ENCODE assay signal across 9 cellular contexts in the genomic region with DNA sequence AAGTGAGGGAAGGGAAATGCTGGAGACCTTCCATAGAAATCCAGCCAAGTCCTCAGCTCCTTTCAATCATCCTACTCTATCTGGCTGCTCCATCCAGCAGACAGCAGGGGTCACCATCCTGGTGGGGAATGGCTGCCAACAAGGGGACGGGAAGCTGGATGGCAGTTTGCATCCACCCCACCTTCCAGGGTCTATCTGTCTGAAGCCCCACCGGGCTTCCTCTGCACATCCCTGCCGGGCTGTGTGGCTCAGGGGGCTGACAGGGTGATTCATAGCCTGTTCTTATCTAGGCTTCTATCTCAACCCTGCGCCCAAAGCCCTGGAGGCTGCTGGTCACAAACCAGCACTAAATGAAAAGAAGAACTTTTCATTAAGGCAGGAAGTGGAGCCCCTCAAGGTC. TPM values are rescaled to one million over a fixed set of nuclear protein-coding genes. Genes with fewer than 3 reads are reported as not detected.
DNase-seq lines count a peak whose midpoint lies in the region; ATAC-seq and TF ChIP-seq lines count a peak whose summit lies in the region.
"Had no signal": no experiment of that assay in that cellular context is flagged by ENCODE, and none has a peak within 500 bp of the region (broad histone marks: within the 10 kb centered on the region; RNA-seq: fewer than 3 reads in every experiment).

No MANE protein-coding gene starts in this region.

- no peak overlapping the region for H3K4ac ChIP-seq in trophoblast cell (ENCODE audit: low read depth, low read length)

- no peak overlapping the region for H3K9ac ChIP-seq in trophoblast cell (ENCODE audit: low read length)

- intact Hi-C loops in activated CD4-positive, alpha-beta T cell treated with anti-CD3 and anti-CD28 coated beads for 36 hours (cut with DNase I, micrococcal nuclease): loop anchor here (2.0 kb wide), 2 partner anchors 15 to 57 kb away; no protein-coding TSS in a partner anchor
- intact Hi-C loops in esophagus muscularis mucosa (cut with DNase I): no loop called here

- peak overlapping the region; percentile 21 for H2BK120ac ChIP-seq in trophoblast cell (ENCODE audit: insufficient read depth, low read length, poor library complexity)

- H2BK12ac ChIP-seq in trophoblast cell (ENCODE audit: low read length): no peak overlapping the region

- no peak overlapping the region for H3K27ac ChIP-seq in WERI-Rb-1
- H3K27ac ChIP-seq in esophagus muscularis mucosa (replicated peaks in 1 of 4): peak overlapping the region in 1 of 4 donors; percentile 43
- H3K27ac ChIP-seq in trophoblast cell (ENCODE audit: low read depth, low read length): no peak overlapping the region

- H3K27me3 ChIP-seq in WERI-Rb-1 (ENCODE audit: insufficient read depth, low read depth, severe bottlenecking) (no peaks in the 10 kb centered on the region), esophagus muscularis mucosa (no peaks in the 10 kb centered on the region), trophoblast cell (ENCODE audit: insufficient read depth, low read length) (no peaks in the 10 kb centered on the region)

- no peak overlapping the region for H2BK5ac ChIP-seq in trophoblast cell (ENCODE audit: low read depth, low read length, poor library complexity)

- peak overlapping the region; percentile 79 for H3K4me2 ChIP-seq in trophoblast cell (ENCODE audit: low read length)

- H3K4me1 Mint-ChIP-seq in activated CD4-positive, alpha-beta T cell treated with anti-CD3 and anti-CD28 coated beads for 36 hours: peaks cover 29% of the 10 kb centered on the region

- peak; percentile 50 for TF ChIP-seq CTCF in WERI-Rb-1 (IDR thresholded peaks at IDR 0.05; ENCODE audit: low read depth, low read length)
- no peak for TF ChIP-seq CTCF in esophagus muscularis mucosa (IDR thresholded peaks at IDR 0.05)

- H3K14ac ChIP-seq in trophoblast cell (ENCODE audit: low read length): no peak overlapping the region

- H4K8ac ChIP-seq in trophoblast cell (ENCODE audit: low read depth, low read length): no peak overlapping the region

- H3K36me3 ChIP-seq in WERI-Rb-1 (no peaks in the 10 kb centered on the region), esophagus muscularis mucosa (no peaks in the 10 kb centered on the region), trophoblast cell (ENCODE audit: control insufficient read depth in 1 of 2, insufficient read depth in 2 of 2, low read length in 2 of 2) (no peaks in the 10 kb centered on the region)

- H4K12ac ChIP-seq in trophoblast cell (ENCODE audit: low read depth, low read length): no peak overlapping the region

- CTCF ChIA-PET in activated CD4-positive, alpha-beta T cell treated with anti-CD3 and anti-CD28 coated beads for 36 hours (lab: Charles Lee): interaction anchor here (0.8 to 1.5 kb wide), 7 partner anchors 9 to 851 kb away, joined by 3 to 5 read pairs (median 4); no protein-coding TSS in a partner anchor

- no peak for TF ChIP-seq POLR2A in esophagus muscularis mucosa (IDR thresholded peaks at IDR 0.05; ENCODE audit: low read depth)

- H3K27me3 Mint-ChIP-seq in activated CD4-positive, alpha-beta T cell treated with anti-CD3 and anti-CD28 coated beads for 36 hours: peaks cover 8% of the 10 kb centered on the region

- H3K79me2 ChIP-seq in trophoblast cell (ENCODE audit: control insufficient read depth, insufficient read depth, low read length, poor library complexity): no peaks in the 10 kb centered on the region

- DNase-seq in activated CD4-positive, alpha-beta T cell treated with anti-CD3 and anti-CD28 coated beads for 36 hours: peak; percentile 29
- DNase-seq in activated CD4-positive, alpha-beta T cell treated with anti-CD3 and anti-CD28 coated beads for 1 hour: no peak
- DNase-seq in WERI-Rb-1: peak; percentile 44
- no peak for DNase-seq in esophagus muscularis mucosa (ENCODE audit: extremely low spot score)
- DNase-seq in trophoblast cell: peak in 1 of 2 donors; percentile 56
- DNase-seq in NOMO-1 treated with dmso at 0.1 percent for 144 hours (lab: John Stamatoyannopoulos, UW; ENCODE audit: unreplicated experiment): no peak

- no peak overlapping the region for H3K18ac ChIP-seq in trophoblast cell (ENCODE audit: low read length)

- no peak for TF ChIP-seq EP300 in esophagus muscularis mucosa (IDR thresholded peaks at IDR 0.05)

- peak overlapping the region; percentile 63 for H3K27ac Mint-ChIP-seq in activated CD4-positive, alpha-beta T cell treated with anti-CD3 and anti-CD28 coated beads for 36 hours

- H3K9me3 Mint-ChIP-seq in activated CD4-positive, alpha-beta T cell treated with anti-CD3 and anti-CD28 coated beads for 36 hours (ENCODE audit: low read depth): no peaks in the 10 kb centered on the region

- H4K91ac ChIP-seq in trophoblast cell (ENCODE audit: low read depth, low read length): no peak overlapping the region

- peaks cover 3% of the 10 kb centered on the region for H3K79me1 ChIP-seq in trophoblast cell (ENCODE audit: low read length)

- peaks cover 12 to 25% (median 16%) of the 10 kb centered on the region in 4 donors for H3K4me1 ChIP-seq in esophagus muscularis mucosa
- peaks cover 9 to 14% of the 10 kb centered on the region in 2 experiments for H3K4me1 ChIP-seq in trophoblast cell (ENCODE audit: control insufficient read depth in 1 of 2, insufficient read depth in 2 of 2, low read length in 2 of 2)

- WGBS in esophagus muscularis mucosa: 30% methylated on average over 4 of the region's 4 CpGs
- no CpG with 5 or more reads among the region's 4 CpGs for WGBS in trophoblast cell (ENCODE audit: extremely low coverage, insufficient coverage, insufficient read length)

- no peak overlapping the region for H3K23ac ChIP-seq in trophoblast cell (ENCODE audit: low read length)

- H3K4me3 Mint-ChIP-seq in activated CD4-positive, alpha-beta T cell treated with anti-CD3 and anti-CD28 coated beads for 36 hours: peak overlapping the region; percentile 73

- no peak overlapping the region for H2AK5ac ChIP-seq in trophoblast cell (ENCODE audit: low read length)

- POLR2A ChIA-PET in activated CD4-positive, alpha-beta T cell treated with anti-CD3 and anti-CD28 coated beads for 36 hours (lab: Charles Lee): interaction anchor here (0.9 kb wide), 1 partner anchor 145 kb away, joined by 3 read pairs; the partner anchor contains the start of gene CREBZF

- no peaks in the 10 kb centered on the region for H3K36me3 Mint-ChIP-seq in activated CD4-positive, alpha-beta T cell treated with anti-CD3 and anti-CD28 coated beads for 36 hours (ENCODE audit: low read depth)

- peak; percentile 24 for ATAC-seq in activated CD4-positive, alpha-beta T cell treated with anti-CD3 and anti-CD28 coated beads for 36 hours
- ATAC-seq in GM21723 (IDR thresholded peaks at IDR 0.05; ENCODE audit: unreplicated experiment): no peak
- no peak for ATAC-seq in GM21529 (IDR thresholded peaks at IDR 0.05; ENCODE audit: unreplicated experiment)

- H2AFZ ChIP-seq in trophoblast cell (ENCODE audit: insufficient read depth, low read length, poor library complexity): no peak overlapping the region

- no peaks in the 10 kb centered on the region for H3K9me3 ChIP-seq in WERI-Rb-1 (ENCODE audit: severe bottlenecking)
- no peaks in the 10 kb centered on the region for H3K9me3 ChIP-seq in esophagus muscularis mucosa
- no peaks in the 10 kb centered on the region for H3K9me3 ChIP-seq in trophoblast cell (ENCODE audit: insufficient read depth, low read depth, low read length)

- H3K4me3 ChIP-seq in WERI-Rb-1 (ENCODE audit: low read depth, low read length) (no peak overlapping the region), esophagus muscularis mucosa (peak overlapping the region; percentile 58 to 77 (median 66)), trophoblast cell (ENCODE audit: low read depth, low read length) (no peak overlapping the region)

RNA-seq across cellular contexts. Expression of gene SYTL2, which starts 1.1 kb away (rescaled TPM):
- total RNA-seq in activated CD4-positive, alpha-beta T cell treated with anti-CD3 and anti-CD28 coated beads for 36 hours: 1 to 10 TPM; 5.2 to 6.8 TPM
- total RNA-seq in esophagus muscularis mucosa: 10 to 100 TPM in 2 of 4 donors, 1 to 10 TPM in 2; 7.1 to 10.4 (median 8.8) TPM
- 4.1 and 4.5 TPM in 2 replicates for polyA plus RNA-seq in trophoblast cell (2013)

RNA-seq across cellular contexts. Expression of gene CCDC83, which starts 45.3 kb away (rescaled TPM):
- not detected for total RNA-seq in activated CD4-positive, alpha-beta T cell treated with anti-CD3 and anti-CD28 coated beads for 36 hours
- total RNA-seq in esophagus muscularis mucosa: not detected
- polyA plus RNA-seq in trophoblast cell (2013): not detected in 2 replicates
- total RNA-seq: activated CD8-positive, alpha-beta memory T cell treated with anti-CD3 and anti-CD28 coated beads for 36 hours had no signal

Comparison
In these comparisons a context has a peak if more than half of its experiments do, and no peak if none do; other contexts are left out.
1. DNase-seq: peak in activated CD4-positive, alpha-beta T cell treated with anti-CD3 and anti-CD28 coated beads for 36 hours (single experiment) and WERI-Rb-1 (single experiment); none in activated CD4-positive, alpha-beta T cell treated with anti-CD3 and anti-CD28 coated beads for 1 hour (single experiment), esophagus muscularis mucosa (single experiment) and NOMO-1 treated with dmso at 0.1 percent for 144 hours (single experiment).
2. H3K4me3 ChIP-seq: peak in esophagus muscularis mucosa (4 of 4); none in WERI-Rb-1 (single experiment) and trophoblast cell (single experiment).